11 cellular contexts compared by ENCODE assay signal in the genomic region with DNA sequence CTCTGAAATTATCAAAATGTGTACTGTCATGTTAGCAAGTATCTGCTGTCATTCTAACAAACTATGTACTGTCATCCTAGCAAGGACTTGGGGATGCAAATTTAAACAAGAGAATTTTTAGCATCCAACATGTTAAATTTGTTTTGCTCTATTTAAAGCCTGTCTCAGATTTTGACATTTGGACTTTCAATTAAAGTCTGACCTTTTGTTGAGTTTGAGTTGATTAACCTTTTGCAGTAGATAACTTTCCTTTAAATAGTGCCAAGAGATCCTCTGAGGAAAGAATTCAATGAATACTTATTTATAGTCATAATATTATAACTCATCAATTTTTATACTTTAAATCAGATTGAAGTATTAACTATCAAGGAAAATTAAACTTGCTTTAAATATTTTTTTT.
"Had no signal": no experiment of that assay in that cellular context is flagged by ENCODE, and none has a peak within 500 bp of the region (broad histone marks: within the 10 kb centered on the region; RNA-seq: fewer than 3 reads in every experiment).

No MANE protein-coding gene starts in this region.

- H3K36me3 ChIP-seq: HAP-1 had no signal

- H2AFZ ChIP-seq: GM23248, GM23338 had no signal

- H3K4me2 ChIP-seq: GM23338 had no signal

- FAIRE-seq: H1, H54 had no signal

- DNase-seq: GM23248, GOT3, H7, H9, HCEC 1CT, HFFc6 had no signal

- H3K9ac ChIP-seq: GM23248 had no signal

- ATAC-seq: GM23338, HCT116 had no signal

- H3K9me3 ChIP-seq: HAP-1 had no signal

- H3K4me1 ChIP-seq: HAP-1 had no signal

- H3K27ac ChIP-seq: GM23248 had no signal

- H3K4me3 ChIP-seq: GM23248, GM23338, HAP-1 had no signal
